8 cellular contexts compared by ENCODE assay signal in the genomic region with DNA sequence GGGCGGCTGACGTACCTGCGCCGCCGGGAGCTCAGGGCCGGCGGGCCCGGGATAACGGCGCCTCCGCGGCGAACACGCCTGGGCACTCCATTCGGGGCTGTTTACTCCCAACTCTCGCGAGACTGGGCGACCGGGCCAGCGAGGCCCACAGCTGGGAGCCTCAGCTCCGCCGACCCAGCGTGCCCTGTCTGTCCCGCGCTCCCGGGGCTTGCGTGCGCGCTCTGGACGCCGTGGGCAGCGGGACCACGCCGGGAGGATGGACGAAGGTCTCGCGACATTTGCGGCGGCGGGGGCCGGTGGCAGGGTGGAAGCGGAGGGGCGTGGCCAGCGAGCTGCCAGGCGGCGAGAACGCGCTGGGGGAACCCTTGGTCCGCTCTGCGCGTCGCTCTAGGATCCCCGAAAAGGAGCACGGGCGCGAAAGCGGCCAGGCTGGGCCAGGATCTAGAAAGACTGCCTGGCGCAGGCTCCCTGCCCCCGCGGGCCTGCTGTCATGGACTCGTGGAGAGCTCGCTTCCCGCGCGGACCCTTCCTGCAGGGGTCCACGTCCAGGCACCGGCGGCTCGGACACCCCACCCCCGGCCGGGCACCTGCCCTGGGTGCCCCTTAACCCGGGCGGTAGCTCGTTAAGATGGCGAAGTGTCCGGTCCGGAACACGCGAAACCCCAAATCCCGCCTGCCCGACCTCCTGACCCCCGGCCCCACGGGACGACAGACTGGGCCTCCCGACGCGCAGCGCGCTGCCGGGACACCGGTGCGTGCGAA. TPM values are rescaled to one million over a fixed set of nuclear protein-coding genes. Genes with fewer than 3 reads are reported as not detected.
DNase-seq lines count a peak whose midpoint lies in the region; ATAC-seq and TF ChIP-seq lines count a peak whose summit lies in the region.

TSS of gene MBTPS1 (minus strand) at position 223 of the 762 bp plus-strand sequence. CDS start 15,159 bp downstream, outside the sequence.

- H3K9me3 Mint-ChIP-seq in memory B cell: no peaks in the 10 kb centered on the region

- peak; percentile 95 for DNase-seq in CMK (ENCODE audit: low read depth)
- peak; percentile 98 for DNase-seq in GM20000 (ENCODE audit: low spot score)
- peak; percentile 97 for DNase-seq in HT-29 (ENCODE audit: low spot score)
- peak; percentile 87 for DNase-seq in NK-92 treated with Interleukin-12 subunit alpha and Interleukin-12 subunit beta, amount 100 ng/mL, for 24 hours (lab: John Stamatoyannopoulos, UW)
- peak; percentile 95 to 97 (median 96) for DNase-seq in effector memory CD4-positive, alpha-beta T cell
- DNase-seq in memory B cell (ENCODE audit: low spot score in 2 of 2): peak; percentile 97 to 98
- peak; percentile 96 for DNase-seq in stimulated activated CD8-positive, alpha-beta memory T cell treated with anti-CD3 and anti-CD28 coated beads, Interleukin-12 subunit alpha, Interleukin-12 subunit beta, amount 100 ng/mL, for 24 hours (ENCODE audit: extremely low read depth)

- POLR2A ChIA-PET in activated CD8-positive, alpha-beta memory T cell treated with anti-CD3 and anti-CD28 coated beads for 36 hours (lab: Charles Lee): interaction anchor here (0.5 to 3.3 kb wide), 14 partner anchors 17 to 506 kb away, joined by 3 to 20 read pairs (median 4); partner anchors contain the start of genes DNAAF1, HSDL1 and TAF1C

- peak within 1 kb of the TSS; percentile 91 for H3K27ac ChIP-seq in effector memory CD4-positive, alpha-beta T cell (ENCODE audit: insufficient read depth, low read length, poor library complexity, severe bottlenecking)

- peaks cover 2% of the 10 kb centered on the region for H3K36me3 Mint-ChIP-seq in memory B cell

- peak; percentile 81 for ATAC-seq in memory B cell (ENCODE audit: low read depth)

- peaks cover 4% of the 10 kb centered on the region for H3K4me1 ChIP-seq in effector memory CD4-positive, alpha-beta T cell (ENCODE audit: control insufficient read depth, insufficient read depth, low read length, poor library complexity, severe bottlenecking)

- peak within 1 kb of the TSS; percentile 79 for H3K4me3 ChIP-seq in effector memory CD4-positive, alpha-beta T cell (ENCODE audit: insufficient read depth, low read depth, low read length, poor library complexity, severe bottlenecking)

- H3K27me3 ChIP-seq in effector memory CD4-positive, alpha-beta T cell (replicated peaks; ENCODE audit: control insufficient read depth, insufficient read depth, low read length, poor library complexity, severe bottlenecking): no peaks in the 10 kb centered on the region

- peaks cover 11% of the 10 kb centered on the region for H3K4me1 Mint-ChIP-seq in memory B cell

- H3K27me3 Mint-ChIP-seq in memory B cell: no peaks in the 10 kb centered on the region

- H3K36me3 ChIP-seq in effector memory CD4-positive, alpha-beta T cell (ENCODE audit: control insufficient read depth, insufficient read depth, low read length): no peaks in the 10 kb centered on the region

- H3K9me3 ChIP-seq in effector memory CD4-positive, alpha-beta T cell (ENCODE audit: control insufficient read depth, low read length): no peaks in the 10 kb centered on the region

- no peak for TF ChIP-seq CTCF in GM20000 (IDR thresholded peaks at IDR 0.05; ENCODE audit: extremely low read depth, missing control alignments)

- peak within 1 kb of the TSS; percentile 94 for H3K27ac Mint-ChIP-seq in memory B cell

- CTCF ChIA-PET in activated CD8-positive, alpha-beta memory T cell treated with anti-CD3 and anti-CD28 coated beads for 36 hours (lab: Charles Lee): interaction anchor here (0.7 to 2.6 kb wide), 13 partner anchors 25 to 495 kb away, joined by 3 to 21 read pairs (median 3); partner anchors contain the start of genes DNAAF1, HSDL1 and TAF1C

- peak within 1 kb of the TSS; percentile 91 for H3K4me3 Mint-ChIP-seq in memory B cell

RNA-seq across cellular contexts. Expression of gene MBTPS1, which starts in this region (rescaled TPM):
- 50.1 and 57.4 TPM in 2 replicates for total RNA-seq in HT-29 (2014; rRNA removed; shearing (Covaris generic))
- 10 to 100 TPM; 36.8 to 38.5 TPM for total RNA-seq in activated CD8-positive, alpha-beta memory T cell treated with anti-CD3 and anti-CD28 coated beads for 36 hours

Comparison
In these comparisons a context has a peak if more than half of its experiments do, and no peak if none do; other contexts are left out.
1. Peak in every context shown above with its lines: DNase-seq, ATAC-seq, H3K4me3 ChIP-seq and H3K27ac ChIP-seq.